In the genomic region with DNA sequence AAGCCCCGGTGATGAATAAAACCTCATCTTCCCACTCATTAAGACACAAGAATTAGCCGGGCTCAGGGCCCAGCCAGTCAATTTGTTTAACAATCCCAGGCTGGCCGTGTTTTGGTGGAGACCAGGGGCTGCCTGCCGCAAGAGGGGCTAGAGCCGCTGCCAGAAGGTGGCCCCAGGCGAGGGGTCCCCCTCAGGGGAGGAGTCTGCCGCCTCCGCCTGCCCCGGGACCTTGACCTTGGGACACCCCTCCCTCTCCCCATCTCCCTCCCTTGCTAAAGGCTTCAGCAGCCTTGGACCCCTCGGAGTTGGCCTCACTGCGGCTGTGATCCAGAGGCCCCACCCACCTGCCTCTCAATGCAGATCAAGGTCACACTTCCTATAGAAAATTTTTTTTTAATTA, we compare ENCODE assay signal across 16 cellular contexts. TPM values are rescaled to one million over a fixed set of nuclear protein-coding genes. Genes with fewer than 3 reads are reported as not detected.
DNase-seq lines count a peak whose midpoint lies in the region; ATAC-seq, FAIRE-seq and TF ChIP-seq lines count a peak whose summit lies in the region.
"Had no signal": no experiment of that assay in that cellular context is flagged by ENCODE, and none has a peak within 500 bp of the region (broad histone marks: within the 10 kb centered on the region; RNA-seq: fewer than 3 reads in every experiment).

No MANE protein-coding gene starts in this region.

- no peak for ATAC-seq in GM21723 (IDR thresholded peaks at IDR 0.05; ENCODE audit: unreplicated experiment)
- ATAC-seq: PC-3 had no signal

- H2BK15ac ChIP-seq in H1 (ENCODE audit: low read length): no peak overlapping the region

- H3K4me1 ChIP-seq in ES-I3 (ENCODE audit: insufficient read depth, low read length) (peaks cover 3% of the 10 kb centered on the region; the same call in 1 of the 2 replicates), H1 (replicated peaks in 1 of 4; ENCODE audit: control insufficient read depth in 3 of 4, insufficient read depth in 4 of 4, low read length in 3 of 4) (peaks cover 0 to 9% (median 4%) of the 10 kb centered on the region in 4 experiments; a peak in 5 of 7 replicates)

- H2BK5ac ChIP-seq in H1 (ENCODE audit: low read depth, low read length): no peak overlapping the region

- H3K9me3 ChIP-seq in ES-I3 (ENCODE audit: control insufficient read depth, insufficient read depth, low read length) (no peaks in the 10 kb centered on the region), H1 (ENCODE audit: insufficient read depth in 2 of 2, low read depth in 1 of 2, low read length in 1 of 2) (no peaks in the 10 kb centered on the region), neural cell (ENCODE audit: low read length) (no peaks in the 10 kb centered on the region)
- H3K9me3 ChIP-seq: SJCRH30 had no signal

- no peaks in the 10 kb centered on the region for H3K27me3 ChIP-seq in H7 (ENCODE audit: control insufficient read depth, insufficient read depth, low read length)
- H3K27me3 ChIP-seq in H1 (replicated peaks in 1 of 4; ENCODE audit: control insufficient read depth in 3 of 4, extremely low read depth in 1 of 4, insufficient read depth in 3 of 4, low read length in 3 of 4): no peaks in the 10 kb centered on the region
- no peaks in the 10 kb centered on the region for H3K27me3 ChIP-seq in neural cell (ENCODE audit: insufficient read depth, low read depth, low read length)
- H3K27me3 ChIP-seq: SJCRH30 had no signal

- no peaks in the 10 kb centered on the region for H3F3A ChIP-seq in neural cell (ENCODE audit: insufficient read depth, low read length, poor library complexity, severe bottlenecking)

- H3K4ac ChIP-seq in H1 (replicated peaks; ENCODE audit: insufficient read length, low read depth, low read length): no peak overlapping the region

- no peaks in the 10 kb centered on the region for H3K9me2 ChIP-seq in neural cell (ENCODE audit: insufficient read depth, low read length)

- TF ChIP-seq CTCF in H1 (IDR thresholded peaks at IDR 0.05; ENCODE audit: control extremely low read depth in 1 of 3, insufficient read depth in 1 of 3, low read depth in 1 of 3, low read length in 3 of 3) (no peak), neural cell (IDR thresholded peaks at IDR 0.05; ENCODE audit: poor library complexity, severe bottlenecking) (no peak)

- H3K14ac ChIP-seq in H1 (ENCODE audit: insufficient read length): no peak overlapping the region

- CTCF ChIA-PET in H1 (lab: Charles Lee; ENCODE audit: partially characterized antibody): interaction anchor here (1.0 to 7.2 kb wide), 2 partner anchors 8 to 12 kb away, joined by 4 to 80 read pairs; no protein-coding TSS in a partner anchor

- POLR2A ChIA-PET in H1 (lab: Charles Lee; ENCODE audit: partially characterized antibody): interaction anchor here (1.4 kb wide), 1 partner anchor 9 kb away, joined by 3 read pairs; no protein-coding TSS in a partner anchor

- no peak overlapping the region for H2BK120ac ChIP-seq in H1 (replicated peaks; ENCODE audit: low read depth, low read length)

- H3K4me2 ChIP-seq in H1 (ENCODE audit: insufficient read depth in 1 of 2, low read depth in 2 of 2, low read length in 2 of 2): peak overlapping the region; percentile 34 to 56; a peak in 3 of 4 replicates
- no peak overlapping the region for H3K4me2 ChIP-seq in neural cell (ENCODE audit: low read length)

- no peak for TF ChIP-seq POLR2A in H1 (IDR thresholded peaks at IDR 0.05; ENCODE audit: control extremely low read depth in 1 of 2, low read depth in 2 of 2, low read length in 2 of 2)

- no peak overlapping the region for H4K5ac ChIP-seq in H1 (ENCODE audit: insufficient read length, low read depth, low read length)

- FAIRE-seq in H1 (lab: Jason Lieb, UNC): no peak
- FAIRE-seq: GM19239 had no signal

- H3K23me2 ChIP-seq in H1 (ENCODE audit: low read depth, low read length): no peaks in the 10 kb centered on the region; the same call in 1 of the 2 replicates

- H4K91ac ChIP-seq in H1 (replicated peaks; ENCODE audit: insufficient read length, low read length): no peak overlapping the region

- H3K9ac ChIP-seq in ES-I3 (ENCODE audit: low read depth, low read length) (0 out of 2 replicates have a peak overlapping the region, but pooled peaks have one; percentile 4), H1 (replicated peaks in 1 of 4; ENCODE audit: extremely low read depth in 1 of 4, low read depth in 3 of 4, low read length in 3 of 4) (no peak overlapping the region), neural cell (ENCODE audit: low read length) (peak overlapping the region; percentile 31)

- H4K8ac ChIP-seq in H1 (ENCODE audit: extremely low read depth, insufficient read depth, low read length): no peak overlapping the region

- no peak overlapping the region for H2BK20ac ChIP-seq in H1 (ENCODE audit: low read length)

- no peaks in the 10 kb centered on the region for H3K79me2 ChIP-seq in H1 (ENCODE audit: control insufficient read depth in 1 of 2, insufficient read depth in 2 of 2, low read length in 2 of 2)
- H3K79me2 ChIP-seq in neural cell (replicated peaks; ENCODE audit: insufficient read depth, low read length): no peaks in the 10 kb centered on the region

- DNase-seq in H7 (peak; percentile 92), H1 (ENCODE audit: low read depth in 1 of 2, low spot score in 2 of 2) (no peak), NCI-H1694 treated with DMSO at 0.1 percent for 48 hours (lab: John Stamatoyannopoulos, UW) (no peak), GOT3 (lab: John Stamatoyannopoulos, UW) (no peak)
- DNase-seq: Calu3; CD4-positive, CD25-positive, alpha-beta regulatory T cell; NCI-H1048; NCI-H187; NCI-H446 treated with DMSO at 0.1 percent for 48 hours; PC-3; SJCRH30 had no signal

- no peaks in the 10 kb centered on the region; the same call in 1 of the 2 replicates for H3K36me3 ChIP-seq in ES-I3 (ENCODE audit: insufficient read depth, low read length)
- H3K36me3 ChIP-seq in H7 (replicated peaks; ENCODE audit: control insufficient read depth, insufficient read depth, low read length): no peaks in the 10 kb centered on the region
- no peaks in the 10 kb centered on the region for H3K36me3 ChIP-seq in H1 (ENCODE audit: control insufficient read depth in 2 of 4, insufficient read depth in 4 of 4, low read length in 3 of 4)
- no peaks in the 10 kb centered on the region for H3K36me3 ChIP-seq in neural cell (ENCODE audit: insufficient read depth, low read length)
- H3K36me3 ChIP-seq: SJCRH30 had no signal

- H2AK5ac ChIP-seq in H1 (ENCODE audit: low read depth, low read length): no peak overlapping the region

- H2AFZ ChIP-seq in H1 (ENCODE audit: low read length) (no peak overlapping the region), neural cell (ENCODE audit: low read depth, low read length) (no peak overlapping the region)

- no peak for TF ChIP-seq RAD21 in H1 (IDR thresholded peaks at IDR 0.05 in 1 of 2, conservative IDR thresholded peaks at IDR 0.05 in 1 of 2; ENCODE audit: low read depth in 2 of 2, low read length in 2 of 2)
- no peak for TF ChIP-seq RAD21 in neural cell (conservative IDR thresholded peaks at IDR 0.05)

- no peaks in the 10 kb centered on the region for H3K79me1 ChIP-seq in H1 (ENCODE audit: low read depth, low read length)

- no peak overlapping the region for H3K23ac ChIP-seq in H1 (ENCODE audit: insufficient read length)

- H3K27ac ChIP-seq in H1 (ENCODE audit: low read depth, low read length) (no peak overlapping the region), neural cell (ENCODE audit: low read length) (peak overlapping the region; percentile 19)
- H3K27ac ChIP-seq: RWPE1 had no signal

- no peak for TF ChIP-seq EP300 in H1 (IDR thresholded peaks at IDR 0.05; ENCODE audit: borderline replicate concordance in 1 of 2, low read depth in 2 of 2, low read length in 2 of 2)
- TF ChIP-seq EP300 in neural cell (conservative IDR thresholded peaks at IDR 0.05; ENCODE audit: poor library complexity, severe bottlenecking): no peak

- peaks cover 0 to 2% of the 10 kb centered on the region in 2 experiments for H4K20me1 ChIP-seq in H1 (replicated peaks in 1 of 2; ENCODE audit: control insufficient read depth in 1 of 2, insufficient read depth in 2 of 2, low read length in 2 of 2)
- H4K20me1 ChIP-seq in neural cell (ENCODE audit: insufficient read depth): no peaks in the 10 kb centered on the region

- H3K4me3 ChIP-seq in H7 (ENCODE audit: insufficient read depth, low read depth, low read length) (no peak overlapping the region), H1 (ENCODE audit: extremely low read depth in 1 of 4, insufficient read depth in 2 of 4, low read depth in 3 of 4, low read length in 4 of 4) (no peak overlapping the region; a peak in 1 of 8 replicates), neural cell (ENCODE audit: low read length) (no peak overlapping the region)
- H3K4me3 ChIP-seq: SJCRH30 had no signal

- no peak overlapping the region for H3K56ac ChIP-seq in H1 (replicated peaks; ENCODE audit: insufficient read length, low read depth, low read length)

- no peak overlapping the region for H2BK12ac ChIP-seq in H1 (ENCODE audit: low read depth, low read length)

- H3K18ac ChIP-seq in H1 (ENCODE audit: extremely low read depth, low read length): no peak overlapping the region

- 9% methylated on average over 8 of the region's 11 CpGs; no CpG with 5 or more reads in 1 of the 2 experiments for WGBS in H1 (ENCODE audit: extremely low coverage in 1 of 2, insufficient coverage in 1 of 2, insufficient read length in 1 of 2, insufficient replicate concordance in 2 of 2, low coverage in 1 of 2, low lambda C conversion rate in 2 of 2, missing lambda C conversion rate in 1 of 2), 2 experiments

TF ChIP-seq in H1, 55 proteins besides CTCF, POLR2A, EP300 and RAD21 (continues in another document):
- no peak for TF ChIP-seq SRF (IDR thresholded peaks at IDR 0.05; ENCODE audit: low read depth, low read length)
- TF ChIP-seq TBP (IDR thresholded peaks at IDR 0.05; ENCODE audit: low read depth, low read length): no peak
- no peak for TF ChIP-seq SIRT6 (IDR thresholded peaks at IDR 0.05; ENCODE audit: low read length)

TF ChIP-seq in neural cell, 6 proteins besides CTCF, POLR2A, EP300 and RAD21:
- no peak for TF ChIP-seq TAF1 (IDR thresholded peaks at IDR 0.05; ENCODE audit: low read depth)
- TF ChIP-seq EZH2 (IDR thresholded peaks at IDR 0.05; ENCODE audit: borderline replicate concordance, insufficient read depth, low read length, poor library complexity, severe bottlenecking): no peak
- TF ChIP-seq SMC3 (conservative IDR thresholded peaks at IDR 0.05; ENCODE audit: poor library complexity): no peak

RNA-seq across cellular contexts. Expression of gene SLC38A10, which starts 22.9 kb away (rescaled TPM):
- total RNA-seq in H7 (2014; rRNA removed; shearing (Covaris generic)): 39.1 and 44.2 TPM in 2 replicates
- total RNA-seq in H1 (2021; fragmentation: NEBNext Ultra II Directional; extraction: Animal tissue kit (Norgen Biotek cat#: 25700)): 35.7 and 41.0 TPM in 2 replicates
- polyA plus RNA-seq in H1 (2011; rRNA removed): 26.4 and 44.4 TPM in 2 replicates
- polyA plus RNA-seq in H1 (2011; cell fraction: cytosol; rRNA removed): 26.3 TPM
- polyA plus RNA-seq in H1 (2011; cell fraction: nucleus; rRNA removed): 76.9 TPM
- polyA plus RNA-seq in H1 (2012, experiment 1 of 2): 24.8 to 37.5 TPM (median 34.7 TPM) in 4 replicates
- 22.5 TPM for polyA plus RNA-seq in H1 (2012, experiment 2 of 2)
- polyA plus RNA-seq in H1 (2013, experiment 1 of 2): 29.8 TPM
- polyA plus RNA-seq in H1 (2013, experiment 2 of 2): 28.9 TPM
- polyA minus RNA-seq in H1 (2011; rRNA and poly(A)+ RNA removed): 35.9 and 40.0 TPM in 2 replicates
- 38.1 TPM for polyA minus RNA-seq in H1 (2011; cell fraction: cytosol; rRNA and poly(A)+ RNA removed)
- 47.8 TPM for polyA minus RNA-seq in H1 (2011; cell fraction: nucleus; rRNA and poly(A)+ RNA removed)
- 37.4 and 46.0 TPM in 2 replicates for polyA plus RNA-seq in neural cell
- 39.6 and 45.8 TPM in 2 replicates for polyA minus RNA-seq in neural cell

Comparison
In these comparisons a context has a peak if more than half of its experiments do, and no peak if none do; other contexts are left out.
1. H3K9ac ChIP-seq: peak in ES-I3 (single experiment) and neural cell (single experiment); none in H1 (0 of 4).